10 cellular contexts compared by ENCODE assay signal in genomic region chr3:151226088-151226563, GRCh38. TPM values are rescaled to one million over a fixed set of nuclear protein-coding genes. Genes with fewer than 3 reads are reported as not detected.
DNase-seq lines count a peak whose midpoint lies in the region; TF ChIP-seq lines count a peak whose summit lies in the region.
"Had no signal": no experiment of that assay in that cellular context is flagged by ENCODE, and none has a peak within 500 bp of the region (broad histone marks: within the 10 kb centered on the region; RNA-seq: fewer than 3 reads in every experiment).

No MANE protein-coding gene starts in this region.

- H3K4me1 ChIP-seq in ovary (ENCODE audit: insufficient read depth): peaks cover 3% of the 10 kb centered on the region

- WGBS in ovary, 3 donors: 57 to 65% (median 63%) methylated on average over 4 of the region's 4 CpGs

- peak; percentile 29 for DNase-seq in DMS53 (lab: John Stamatoyannopoulos, UW)
- DNase-seq in DMS53 treated with DMSO at 0.1 percent for 48 hours (lab: John Stamatoyannopoulos, UW; ENCODE audit: unreplicated experiment): no peak
- DNase-seq in NCI-H226: peak; percentile 89
- peak; percentile 32 for DNase-seq in brain pericyte (ENCODE audit: low read depth, low spot score)
- no peak for DNase-seq in nephron progenitor cell
- DNase-seq in ovary: no peak
- no peak for DNase-seq in occipital lobe (lab: John Stamatoyannopoulos, UW)
- no peak for DNase-seq in SKM-1 treated with dmso at 0.1 percent for 144 hours (lab: John Stamatoyannopoulos, UW; ENCODE audit: unreplicated experiment)

- H3K27me3 ChIP-seq in ovary: no peaks in the 10 kb centered on the region

- H3K4me3 ChIP-seq in ovary: no peak overlapping the region

- TF ChIP-seq EP300 in ovary (IDR thresholded peaks at IDR 0.05): no peak

- H3K4me1 Mint-ChIP-seq in nephron progenitor cell: peaks cover 49% of the 10 kb centered on the region

- no peaks in the 10 kb centered on the region for H3K9me3 ChIP-seq in ovary

- TF ChIP-seq POLR2A in ovary (IDR thresholded peaks at IDR 0.05): no peak

- intact Hi-C loops in ovary (cut with DNase I): loop anchor here in 3 of 4 donors (5.0 to 10.0 kb wide), 2 partner anchors 56 to 59 kb away; no protein-coding TSS in a partner anchor

- H3K9me3 Mint-ChIP-seq in nephron progenitor cell: peaks cover 18% of the 10 kb centered on the region

- H3K27me3 Mint-ChIP-seq in nephron progenitor cell (ENCODE audit: low read depth, poor library complexity): peaks cover 4% of the 10 kb centered on the region
- H3K27me3 Mint-ChIP-seq: brain had no signal

- H3K27ac Mint-ChIP-seq in nephron progenitor cell: peak overlapping the region; percentile 11

- no peak overlapping the region for H3K27ac ChIP-seq in ovary
- H3K27ac ChIP-seq: 22Rv1 had no signal

- H3K36me3 ChIP-seq in ovary: no peaks in the 10 kb centered on the region

- peaks cover 30% of the 10 kb centered on the region for H3K36me3 Mint-ChIP-seq in nephron progenitor cell (ENCODE audit: low read depth)

- no peak overlapping the region for H3K4me3 Mint-ChIP-seq in nephron progenitor cell
- H3K4me3 Mint-ChIP-seq: brain had no signal

- TF ChIP-seq CTCF in nephron progenitor cell (IDR thresholded peaks at IDR 0.05) (no peak), ovary (IDR thresholded peaks at IDR 0.05) (no peak)

RNA-seq across cellular contexts. Expression of gene GPR171, which starts 23.1 kb away (rescaled TPM):
- total RNA-seq in ovary (1 to 10 TPM in 1 of 7 donors, under 1 TPM in 3, not detected in 3; 0.46 to 1.4 (median 0.85) TPM), occipital lobe (not detected)
- 1 to 10 TPM in 1 of 2 donors, under 1 TPM in 1; 0.21 to 2.6 TPM for polyA plus RNA-seq in ovary

RNA-seq across cellular contexts. Expression of gene P2RY14, which starts 52.2 kb away (rescaled TPM):
- 1 to 10 TPM in 2 of 7 donors, under 1 TPM in 4, not detected in 1; 0.28 to 1.2 (median 0.70) TPM for total RNA-seq in ovary
- polyA plus RNA-seq in ovary: 1 to 10 TPM in 1 of 2 donors, under 1 TPM in 1; 0.54 to 2.8 TPM
- total RNA-seq in occipital lobe: 0.78 TPM

Comparison
In these comparisons a context has a peak if more than half of its experiments do, and no peak if none do; other contexts are left out.
1. DNase-seq: peak in DMS53 (single experiment), NCI-H226 (single experiment) and brain pericyte (single experiment); none in DMS53 treated with DMSO at 0.1 percent for 48 hours (single experiment), nephron progenitor cell (single experiment), ovary (0 of 5), occipital lobe (single experiment) and SKM-1 treated with dmso at 0.1 percent for 144 hours (single experiment).